In genomic region chr12:120855823-120856589, GRCh38 we compare ENCODE assay signal across 1 cellular context.
TF ChIP-seq lines count a peak whose summit lies in the region.

No MANE protein-coding gene starts in this region.

TF ChIP-seq in SK-N-SH, 30 proteins besides CTCF, POLR2A, EP300 and RAD21 (continued from another document):
- TF ChIP-seq ZBTB33 (IDR thresholded peaks at IDR 0.05; ENCODE audit: borderline replicate concordance, low read depth): no peak
- TF ChIP-seq FOSL2 (IDR thresholded peaks at IDR 0.05; ENCODE audit: borderline replicate concordance, low read depth): no peak
- no peak for TF ChIP-seq USF2 (IDR thresholded peaks at IDR 0.05; ENCODE audit: borderline replicate concordance, low read depth, low read length)
- TF ChIP-seq NRF1 (IDR thresholded peaks at IDR 0.05; ENCODE audit: low read depth, low read length): no peak
- TF ChIP-seq MAX (IDR thresholded peaks at IDR 0.05; ENCODE audit: low read depth): no peak
- TF ChIP-seq RCOR1 (IDR thresholded peaks at IDR 0.05; ENCODE audit: low read length): no peak
